In genomic region chr2:10575566-10576300, GRCh38 we compare ENCODE assay signal across 1 cellular context.
TF ChIP-seq lines count a peak whose summit lies in the region.

No MANE protein-coding gene starts in this region.

TF ChIP-seq in IMR-90, 13 proteins besides CTCF, POLR2A, EP300 and RAD21 (continued from another document):
- peak; percentile 24; the same call in 1 of the 2 replicates for TF ChIP-seq USF2 (IDR thresholded peaks at IDR 0.05; ENCODE audit: low read depth, low read length)
- TF ChIP-seq CHD1 (IDR thresholded peaks at IDR 0.05; ENCODE audit: low read depth, low read length), result no peak
- TF ChIP-seq MAZ (IDR thresholded peaks at IDR 0.05; ENCODE audit: borderline replicate concordance, low read depth, low read length), result no peak
- TF ChIP-seq BHLHE40 (IDR thresholded peaks at IDR 0.05; ENCODE audit: low read depth, low read length), result peak; percentile 52; the same call in 1 of the 2 replicates
TF ChIP-seq in IMR-90: peak in this region for 4.
